In genomic region chr7:134085315-134085714, GRCh38 we compare ENCODE assay signal across 26 cellular contexts. TPM values are rescaled to one million over a fixed set of nuclear protein-coding genes. Genes with fewer than 3 reads are reported as not detected.
DNase-seq lines count a peak whose midpoint lies in the region; ATAC-seq and TF ChIP-seq lines count a peak whose summit lies in the region.
"Had no signal": no experiment of that assay in that cellular context is flagged by ENCODE, and none has a peak within 500 bp of the region (broad histone marks: within the 10 kb centered on the region; RNA-seq: fewer than 3 reads in every experiment).

No MANE protein-coding gene starts in this region.

- no peaks in the 10 kb centered on the region for H3K27me3 ChIP-seq in OCI-LY1 (ENCODE audit: insufficient read depth, low read length)
- no peaks in the 10 kb centered on the region for H3K27me3 ChIP-seq in psoas muscle (ENCODE audit: insufficient read depth in 3 of 3, low read length in 2 of 3)
- H3K27me3 ChIP-seq in stomach: no peaks in the 10 kb centered on the region
- H3K27me3 ChIP-seq: BLaER1 treated with 17β-estradiol and CSF1 and Interleukin-3, amounts not matched to agents 10 nM and 100 nM had no signal

- TF ChIP-seq POLR2A in stomach (IDR thresholded peaks at IDR 0.05): no peak

- ATAC-seq in psoas muscle: no peak
- no peak for ATAC-seq in GM21528 (IDR thresholded peaks at IDR 0.05; ENCODE audit: low FRiP score, unreplicated experiment)
- ATAC-seq: A549, HCT116 had no signal

- H3K9me3 Mint-ChIP-seq in dendritic cell treated with granulocyte-macrophage colony-stimulating factor and Interleukin-4, amounts not matched to agents 40 ng/mL and 50 ng/mL, for 4 days: peaks cover 33% of the 10 kb centered on the region

- no peaks in the 10 kb centered on the region for H4K20me1 ChIP-seq in OCI-LY1 (ENCODE audit: insufficient read depth, low read length)
- H4K20me1 ChIP-seq: BLaER1 treated with 17β-estradiol and CSF1 and Interleukin-3, amounts not matched to agents 10 nM and 100 nM had no signal

- peak overlapping the region; percentile 69 for H3K27ac Mint-ChIP-seq in dendritic cell treated with granulocyte-macrophage colony-stimulating factor and Interleukin-4, amounts not matched to agents 40 ng/mL and 50 ng/mL, for 4 days
- H3K27ac Mint-ChIP-seq: CD8-positive, alpha-beta memory T cell had no signal

- H3K9me3 ChIP-seq in OCI-LY1 (ENCODE audit: low read length) (peaks cover 26% of the 10 kb centered on the region), psoas muscle (no peaks in the 10 kb centered on the region), stomach (peaks cover 6 to 28% (median 18%) of the 10 kb centered on the region in 4 donors)

- H3K27me3 Mint-ChIP-seq in dendritic cell treated with granulocyte-macrophage colony-stimulating factor and Interleukin-4, amounts not matched to agents 40 ng/mL and 50 ng/mL, for 4 days: peaks cover 9% of the 10 kb centered on the region
- H3K27me3 Mint-ChIP-seq: CD8-positive, alpha-beta memory T cell had no signal

- no peak for TF ChIP-seq EP300 in stomach (IDR thresholded peaks at IDR 0.05)

- H3K4me1 Mint-ChIP-seq in dendritic cell treated with granulocyte-macrophage colony-stimulating factor and Interleukin-4, amounts not matched to agents 40 ng/mL and 50 ng/mL, for 4 days (ENCODE audit: low read depth): peaks cover 30% of the 10 kb centered on the region
- H3K4me1 Mint-ChIP-seq: CD8-positive, alpha-beta memory T cell had no signal

- no peaks in the 10 kb centered on the region for H3K36me3 Mint-ChIP-seq in dendritic cell treated with granulocyte-macrophage colony-stimulating factor and Interleukin-4, amounts not matched to agents 40 ng/mL and 50 ng/mL, for 4 days (ENCODE audit: low read depth)

- H3K4me1 ChIP-seq in OCI-LY1 (ENCODE audit: insufficient read depth, low read length, severe bottlenecking) (peaks cover 14% of the 10 kb centered on the region), psoas muscle (no peaks in the 10 kb centered on the region), stomach (no peaks in the 10 kb centered on the region)
- H3K4me1 ChIP-seq: A549 had no signal

- H3K4me3 ChIP-seq in OCI-LY1 (ENCODE audit: low read depth, low read length, poor library complexity, severe bottlenecking) (no peak overlapping the region), psoas muscle (no peak overlapping the region), stomach (no peak overlapping the region)
- H3K4me3 ChIP-seq: A549; BLaER1 treated with 17β-estradiol and CSF1 and Interleukin-3, amounts not matched to agents 10 nM and 100 nM; GM12878 had no signal

- TF ChIP-seq CTCF in OCI-LY1 (IDR thresholded peaks at IDR 0.05; ENCODE audit: low read length): no peak
- TF ChIP-seq CTCF in psoas muscle (IDR thresholded peaks at IDR 0.05): no peak
- TF ChIP-seq CTCF in stomach (IDR thresholded peaks at IDR 0.05): no peak

- H3K9ac ChIP-seq in OCI-LY1 (ENCODE audit: low read length): no peak overlapping the region
- H3K9ac ChIP-seq: BLaER1 treated with 17β-estradiol and CSF1 and Interleukin-3, amounts not matched to agents 10 nM and 100 nM had no signal

- no peaks in the 10 kb centered on the region for H3K79me2 ChIP-seq in OCI-LY1 (ENCODE audit: insufficient read depth, low read length)

- no peak overlapping the region for H3K4me2 ChIP-seq in OCI-LY1 (ENCODE audit: low read length)
- H3K4me2 ChIP-seq: A549 had no signal

- no peaks in the 10 kb centered on the region for H3F3A ChIP-seq in OCI-LY1 (ENCODE audit: insufficient read depth, low read length)

- DNase-seq in CD1c-positive myeloid dendritic cell (ENCODE audit: extremely low spot score) (peak; percentile 1), superior temporal gyrus (ENCODE audit: extremely low spot score) (peak; percentile 51), psoas muscle (no peak), stomach (no peak)
- DNase-seq: CD8-positive, alpha-beta memory T cell; DMS 273 treated with DMSO at 0.1 percent for 48 hours; DMS79; EL; GDM1; NCI-H1105; NCI-H1436 treated with DMSO at 0.1 percent for 48 hours; NCI-H187 treated with DMSO at 0.1 percent for 48 hours; NCI-H2171 treated with DMSO at 0.1 percent for 48 hours; NCI-H345; NCI-H510A treated with DMSO at 0.1 percent for 48 hours; NCI-H748 treated with DMSO at 0.1 percent for 48 hours; SHP77 had no signal

- intact Hi-C loops in dendritic cell treated with granulocyte-macrophage colony-stimulating factor and Interleukin-4, amounts not matched to agents 40 ng/mL and 50 ng/mL, for 4 days (cut with micrococcal nuclease): loop anchor here (5.0 kb wide), 1 partner anchor 42 kb away; the partner anchor contains the start of gene LRGUK
- intact Hi-C loops in psoas muscle (cut with DNase I) (no loop called here), stomach (cut with DNase I; ENCODE audit: low total_unique reads) (no loop called here)

- H2AFZ ChIP-seq in OCI-LY1 (ENCODE audit: low read length): no peak overlapping the region

- H3K27ac ChIP-seq in OCI-LY1 (ENCODE audit: low read depth, low read length, poor library complexity, severe bottlenecking): peak overlapping the region; percentile 44
- no peak overlapping the region for H3K27ac ChIP-seq in psoas muscle
- H3K27ac ChIP-seq in stomach: no peak overlapping the region
- H3K27ac ChIP-seq: A549, RWPE1 had no signal

- H3K4me3 Mint-ChIP-seq in dendritic cell treated with granulocyte-macrophage colony-stimulating factor and Interleukin-4, amounts not matched to agents 40 ng/mL and 50 ng/mL, for 4 days: no peak overlapping the region
- H3K4me3 Mint-ChIP-seq: CD8-positive, alpha-beta memory T cell had no signal

- H3K36me3 ChIP-seq in OCI-LY1 (ENCODE audit: insufficient read depth, low read length) (no peaks in the 10 kb centered on the region), psoas muscle (ENCODE audit: insufficient read depth in 1 of 2, low read depth in 1 of 2) (no peaks in the 10 kb centered on the region), stomach (no peaks in the 10 kb centered on the region)

- no peaks in the 10 kb centered on the region for H3K9me2 ChIP-seq in OCI-LY1 (ENCODE audit: low read depth, low read length)

RNA-seq across cellular contexts. Expression of gene LRGUK, which starts 41.8 kb away (rescaled TPM):
- total RNA-seq in psoas muscle (under 1 TPM; 0.07 to 0.43 (median 0.20) TPM), stomach (1 to 10 TPM in 3 of 5 donors, under 1 TPM in 1, not detected in 1; 0.89 to 4.1 (median 2.5) TPM)
- polyA plus RNA-seq in psoas muscle (under 1 TPM in 2 of 3 donors, not detected in 1; 0.13 to 0.17 TPM), stomach (under 1 TPM in 1 of 3 donors, not detected in 2; 0.10 TPM)
- total RNA-seq: HT-29 had no signal
- polyA plus RNA-seq: CD8-positive, alpha-beta memory T cell had no signal

Comparison
In these comparisons a context has a peak if more than half of its experiments do, and no peak if none do; other contexts are left out.
1. DNase-seq: peak in CD1c-positive myeloid dendritic cell (single experiment) and superior temporal gyrus (single experiment); none in psoas muscle (0 of 2) and stomach (single experiment).